Comparison of ENCODE assay signal across 2 cellular contexts in the genomic region with DNA sequence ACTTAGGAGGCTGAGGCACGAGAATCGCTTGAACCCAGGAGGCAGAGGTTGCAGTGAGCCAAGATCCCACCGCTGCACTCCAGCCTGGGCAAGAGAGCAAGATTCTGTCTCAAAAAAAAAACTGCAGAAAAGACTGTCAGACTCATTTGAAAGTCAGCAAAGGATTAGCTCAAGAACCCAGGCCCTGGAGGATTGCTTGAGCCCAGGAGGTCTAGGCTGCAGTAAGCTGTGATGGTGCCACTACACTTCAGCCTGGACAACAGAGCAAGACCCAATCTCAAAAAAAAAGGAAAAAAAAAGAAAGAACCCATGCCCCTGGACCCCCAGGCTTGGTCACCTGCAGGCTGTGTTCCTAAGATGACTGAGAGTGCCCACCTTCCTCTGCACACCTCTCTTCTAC.
TF ChIP-seq lines count a peak whose summit lies in the region.

No MANE protein-coding gene starts in this region.

TF ChIP-seq in A549, 52 proteins besides CTCF, POLR2A, EP300 and RAD21:
- TF ChIP-seq, protein P1, sequence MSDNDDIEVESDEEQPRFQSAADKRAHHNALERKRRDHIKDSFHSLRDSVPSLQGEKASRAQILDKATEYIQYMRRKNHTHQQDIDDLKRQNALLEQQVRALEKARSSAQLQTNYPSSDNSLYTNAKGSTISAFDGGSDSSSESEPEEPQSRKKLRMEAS (IDR thresholded peaks at IDR 0.05), result no peak
- TF ChIP-seq, protein P2, sequence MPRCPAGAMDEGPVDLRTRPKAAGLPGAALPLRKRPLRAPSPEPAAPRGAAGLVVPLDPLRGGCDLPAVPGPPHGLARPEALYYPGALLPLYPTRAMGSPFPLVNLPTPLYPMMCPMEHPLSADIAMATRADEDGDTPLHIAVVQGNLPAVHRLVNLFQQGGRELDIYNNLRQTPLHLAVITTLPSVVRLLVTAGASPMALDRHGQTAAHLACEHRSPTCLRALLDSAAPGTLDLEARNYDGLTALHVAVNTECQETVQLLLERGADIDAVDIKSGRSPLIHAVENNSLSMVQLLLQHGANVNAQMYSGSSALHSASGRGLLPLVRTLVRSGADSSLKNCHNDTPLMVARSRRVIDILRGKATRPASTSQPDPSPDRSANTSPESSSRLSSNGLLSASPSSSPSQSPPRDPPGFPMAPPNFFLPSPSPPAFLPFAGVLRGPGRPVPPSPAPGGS (IDR thresholded peaks at IDR 0.05), result no peak
- TF ChIP-seq CBX2 (IDR thresholded peaks at IDR 0.05; ENCODE audit: borderline replicate concordance, low read depth) (no peak), HES2 (IDR thresholded peaks at IDR 0.05) (no peak), CBX8 (IDR thresholded peaks at IDR 0.05) (no peak)

TF ChIP-seq in HCT116, 20 proteins besides CTCF, POLR2A, EP300 and RAD21:
- no peak for TF ChIP-seq ZNF274 (IDR thresholded peaks at IDR 0.05; ENCODE audit: low read depth, low read length)
- TF ChIP-seq EGR1 (IDR thresholded peaks at IDR 0.05; ENCODE audit: low read depth), result no peak
- TF ChIP-seq, protein P1 (IDR thresholded peaks at IDR 0.05), result no peak
- TF ChIP-seq SP1 (IDR thresholded peaks at IDR 0.05; ENCODE audit: low read depth), result no peak
- no peak for TF ChIP-seq POLR2AphosphoS5 (IDR thresholded peaks at IDR 0.05; ENCODE audit: low read depth, low read length)
- TF ChIP-seq ZBTB33 (IDR thresholded peaks at IDR 0.05; ENCODE audit: extremely low read depth, insufficient replicate concordance, low read length), result no peak
- TF ChIP-seq FOSL1 (IDR thresholded peaks at IDR 0.05; ENCODE audit: low read depth), result no peak
- no peak for TF ChIP-seq YY1 (IDR thresholded peaks at IDR 0.05; ENCODE audit: extremely low read depth, insufficient replicate concordance, low read depth, low read length)
- no peak for TF ChIP-seq TCF7L2 (IDR thresholded peaks at IDR 0.05; ENCODE audit: borderline replicate concordance, extremely low read depth, insufficient read depth, insufficient read length)
- TF ChIP-seq, protein P3, sequence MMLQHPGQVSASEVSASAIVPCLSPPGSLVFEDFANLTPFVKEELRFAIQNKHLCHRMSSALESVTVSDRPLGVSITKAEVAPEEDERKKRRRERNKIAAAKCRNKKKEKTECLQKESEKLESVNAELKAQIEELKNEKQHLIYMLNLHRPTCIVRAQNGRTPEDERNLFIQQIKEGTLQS (IDR thresholded peaks at IDR 0.05), result no peak
- TF ChIP-seq JUND (IDR thresholded peaks at IDR 0.05), result no peak
- TF ChIP-seq SRF (IDR thresholded peaks at IDR 0.05; ENCODE audit: low read depth), result no peak
- no peak for TF ChIP-seq ZFX (IDR thresholded peaks at IDR 0.05)
- TF ChIP-seq, protein P4, sequence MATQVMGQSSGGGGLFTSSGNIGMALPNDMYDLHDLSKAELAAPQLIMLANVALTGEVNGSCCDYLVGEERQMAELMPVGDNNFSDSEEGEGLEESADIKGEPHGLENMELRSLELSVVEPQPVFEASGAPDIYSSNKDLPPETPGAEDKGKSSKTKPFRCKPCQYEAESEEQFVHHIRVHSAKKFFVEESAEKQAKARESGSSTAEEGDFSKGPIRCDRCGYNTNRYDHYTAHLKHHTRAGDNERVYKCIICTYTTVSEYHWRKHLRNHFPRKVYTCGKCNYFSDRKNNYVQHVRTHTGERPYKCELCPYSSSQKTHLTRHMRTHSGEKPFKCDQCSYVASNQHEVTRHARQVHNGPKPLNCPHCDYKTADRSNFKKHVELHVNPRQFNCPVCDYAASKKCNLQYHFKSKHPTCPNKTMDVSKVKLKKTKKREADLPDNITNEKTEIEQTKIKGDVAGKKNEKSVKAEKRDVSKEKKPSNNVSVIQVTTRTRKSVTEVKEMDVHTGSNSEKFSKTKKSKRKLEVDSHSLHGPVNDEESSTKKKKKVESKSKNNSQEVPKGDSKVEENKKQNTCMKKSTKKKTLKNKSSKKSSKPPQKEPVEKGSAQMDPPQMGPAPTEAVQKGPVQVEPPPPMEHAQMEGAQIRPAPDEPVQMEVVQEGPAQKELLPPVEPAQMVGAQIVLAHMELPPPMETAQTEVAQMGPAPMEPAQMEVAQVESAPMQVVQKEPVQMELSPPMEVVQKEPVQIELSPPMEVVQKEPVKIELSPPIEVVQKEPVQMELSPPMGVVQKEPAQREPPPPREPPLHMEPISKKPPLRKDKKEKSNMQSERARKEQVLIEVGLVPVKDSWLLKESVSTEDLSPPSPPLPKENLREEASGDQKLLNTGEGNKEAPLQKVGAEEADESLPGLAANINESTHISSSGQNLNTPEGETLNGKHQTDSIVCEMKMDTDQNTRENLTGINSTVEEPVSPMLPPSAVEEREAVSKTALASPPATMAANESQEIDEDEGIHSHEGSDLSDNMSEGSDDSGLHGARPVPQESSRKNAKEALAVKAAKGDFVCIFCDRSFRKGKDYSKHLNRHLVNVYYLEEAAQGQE (IDR thresholded peaks at IDR 0.05; ENCODE audit: low read depth), result no peak
- no peak for TF ChIP-seq CBX3 (IDR thresholded peaks at IDR 0.05; ENCODE audit: low read depth)
- TF ChIP-seq ELF1 (IDR thresholded peaks at IDR 0.05; ENCODE audit: borderline replicate concordance, low read depth), result no peak
- no peak for TF ChIP-seq SIN3A (IDR thresholded peaks at IDR 0.05; ENCODE audit: low read depth)
- TF ChIP-seq EZH2 (IDR thresholded peaks at IDR 0.05), result no peak
- no peak for TF ChIP-seq EZH2phosphoT487 (IDR thresholded peaks at IDR 0.05; ENCODE audit: borderline replicate concordance)
TF ChIP-seq in HCT116: peak in this region for 0.
